1 cellular context compared by ENCODE assay signal in the genomic region with DNA sequence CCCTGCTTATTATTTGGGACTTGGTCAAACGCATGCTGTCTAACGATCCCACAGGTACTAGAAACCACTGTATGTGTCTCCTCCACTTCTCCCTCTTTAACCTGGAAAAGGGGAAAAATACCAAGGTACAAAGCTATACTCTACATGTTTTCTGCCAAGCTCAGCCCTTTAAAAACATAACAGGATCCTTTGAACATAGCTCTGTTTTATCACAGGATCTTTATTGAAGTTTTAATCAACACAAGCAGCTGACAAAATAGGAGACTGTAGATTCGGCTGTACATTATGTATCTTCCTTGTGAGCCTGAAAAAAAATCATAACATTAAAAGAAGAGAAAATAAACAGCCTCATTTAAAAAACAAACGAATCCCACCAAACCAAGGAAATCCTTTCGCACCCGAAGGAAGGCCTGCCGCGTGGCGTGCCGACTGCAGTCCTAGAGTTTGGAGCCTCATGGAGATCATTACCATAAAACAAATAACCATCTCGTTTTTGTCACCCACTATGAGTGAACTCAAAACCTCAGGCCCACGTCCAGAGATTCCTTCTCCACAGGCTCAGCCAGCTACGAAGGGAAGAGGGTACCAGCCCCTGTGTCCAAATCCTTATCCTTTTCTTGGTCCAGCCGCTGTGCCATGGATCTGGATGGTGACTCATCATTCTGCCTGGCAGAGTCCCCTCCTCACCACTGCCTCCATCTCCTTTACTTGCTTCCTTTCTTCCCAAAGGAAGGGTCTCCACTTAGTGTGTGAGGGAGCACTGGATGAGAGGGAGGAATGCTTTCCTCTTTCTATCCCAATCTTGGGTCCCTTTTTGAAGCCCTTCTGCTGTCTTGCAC.
TF ChIP-seq lines count a peak whose summit lies in the region.

No MANE protein-coding gene starts in this region.

TF ChIP-seq in endothelial cell of umbilical vein, 7 proteins besides CTCF, POLR2A, EP300 and RAD21:
- TF ChIP-seq FOS (IDR thresholded peaks at IDR 0.05; ENCODE audit: borderline replicate concordance, insufficient read depth, low read length) (no peak), MYC (IDR thresholded peaks at IDR 0.05; ENCODE audit: low read depth, low read length) (no peak), POLR2AphosphoS5 (IDR thresholded peaks at IDR 0.05; ENCODE audit: insufficient read depth, low read depth, low read length) (no peak), MAX (IDR thresholded peaks at IDR 0.05; ENCODE audit: insufficient read depth, insufficient read length) (no peak), GATA2 (IDR thresholded peaks at IDR 0.05; ENCODE audit: insufficient read depth, insufficient read length, low read depth, low read length) (no peak), JUN (IDR thresholded peaks at IDR 0.05; ENCODE audit: borderline replicate concordance, insufficient read depth, insufficient read length, low read depth) (no peak), EZH2 (IDR thresholded peaks at IDR 0.05; ENCODE audit: borderline replicate concordance, low read depth, low read length, severe bottlenecking) (no peak)
TF ChIP-seq in endothelial cell of umbilical vein: peak in this region for 0.
